1 cellular context compared by ENCODE assay signal in genomic region chr16:24801761-24802302, GRCh38.
TF ChIP-seq lines count a peak whose summit lies in the region.

No MANE protein-coding gene starts in this region.

TF ChIP-seq in GM23338, 12 proteins besides CTCF, POLR2A, EP300 and RAD21:
- TF ChIP-seq ZNF331 (CRISPR knock-in tag; IDR thresholded peaks at IDR 0.05; ENCODE audit: low read depth) (no peak), EZH2 (IDR thresholded peaks at IDR 0.05; ENCODE audit: low read depth, unreplicated experiment) (no peak), EZH2phosphoT487 (IDR thresholded peaks at IDR 0.05; ENCODE audit: unreplicated experiment) (no peak), STAT1 (IDR thresholded peaks at IDR 0.05; ENCODE audit: unreplicated experiment) (no peak), NANOG (IDR thresholded peaks at IDR 0.05; ENCODE audit: borderline replicate concordance) (no peak), ZNF462 (CRISPR knock-in tag; IDR thresholded peaks at IDR 0.05) (no peak)
